Comparison of ENCODE assay signal across 17 cellular contexts in genomic region chr1:65104854-65105540, GRCh38. TPM values are rescaled to one million over a fixed set of nuclear protein-coding genes. Genes with fewer than 3 reads are reported as not detected.
A peak's percentile ranks its signal among the peaks of the same experiment; 100 is the strongest.
DNase-seq lines count a peak whose midpoint lies in the region; ATAC-seq and TF ChIP-seq lines count a peak whose summit lies in the region.
"Had no signal": no experiment of that assay in that cellular context is flagged by ENCODE, and none has a peak within 500 bp of the region (broad histone marks: within the 10 kb centered on the region; RNA-seq: fewer than 3 reads in every experiment).

No MANE protein-coding gene starts in this region.

- no peaks in the 10 kb centered on the region for H3K79me2 ChIP-seq in GM23248 (ENCODE audit: insufficient read depth)
- H3K79me2 ChIP-seq in PC-9 (ENCODE audit: low read depth) = no peaks in the 10 kb centered on the region

- no peak overlapping the region for H3K4me3 Mint-ChIP-seq in CD4-positive, alpha-beta memory T cell
- H3K4me3 Mint-ChIP-seq: CD14-positive monocyte, GM23338 had no signal

- peaks cover 0 to 2% (median 0%) of the 10 kb centered on the region in 4 donors for H3K4me1 Mint-ChIP-seq in CD4-positive, alpha-beta memory T cell
- H3K4me1 Mint-ChIP-seq: GM23338 had no signal

- 24 to 30% methylated on average over 1 of the region's 1 CpG for WGBS in GM23248 (ENCODE audit: low coverage in 1 of 2, low lambda C conversion rate in 2 of 2, missing lambda C conversion rate in 2 of 2), 2 experiments

- TF ChIP-seq CTCF in coronary artery (IDR thresholded peaks at IDR 0.05) (no peak), omental fat pad (IDR thresholded peaks at IDR 0.05) (no peak), PC-9 (conservative IDR thresholded peaks at IDR 0.05) (no peak)

- in situ Hi-C loops in GM23248 (cut with MboI) = no loop called here

- no peaks in the 10 kb centered on the region for H4K20me1 ChIP-seq in GM23248 (ENCODE audit: insufficient read depth)
- no peaks in the 10 kb centered on the region for H4K20me1 ChIP-seq in PC-9 (ENCODE audit: insufficient read depth)

- no peaks in the 10 kb centered on the region for H3K36me3 ChIP-seq in GM23248 (ENCODE audit: low read depth)
- H3K36me3 ChIP-seq in CD4-positive, alpha-beta memory T cell (ENCODE audit: insufficient read depth, low read length) = no peaks in the 10 kb centered on the region
- no peaks in the 10 kb centered on the region for H3K36me3 ChIP-seq in PC-9 (ENCODE audit: low read depth)
- H3K36me3 ChIP-seq: Peyer's patch, SJSA1 had no signal

- no TSS peak for BruUV-seq in PC-9 (replicated peaks; lab: Mats Ljungman, UMichigan)

- H3K27me3 ChIP-seq in GM23248 (replicated peaks; ENCODE audit: insufficient read depth) (no peaks in the 10 kb centered on the region; the same call in none of the 2 replicates), PC-9 (ENCODE audit: insufficient read depth, low read depth) (no peaks in the 10 kb centered on the region)
- no peaks in the 10 kb centered on the region for H3K27me3 ChIP-seq in CD4-positive, alpha-beta memory T cell (ENCODE audit: insufficient read depth, low read length)
- H3K27me3 ChIP-seq: Peyer's patch, SJSA1 had no signal

- DNase-seq in GM23248 = peak; percentile 39
- DNase-seq in coronary artery (ENCODE audit: low spot score) = peak; percentile 3
- no peak for DNase-seq in omental fat pad (ENCODE audit: low spot score)
- no peak for DNase-seq in CD4-positive, alpha-beta memory T cell
- no peak for DNase-seq in NCI-H1048 (lab: John Stamatoyannopoulos, UW)
- no peak for DNase-seq in PC-9
- DNase-seq: GDM1, KG1, NCI-H1417 treated with DMSO at 0.1 percent for 48 hours, NCI-H187 treated with DMSO at 0.1 percent for 48 hours, NCI-H446, NCI-H69, Peyer's patch had no signal

- H3K9me3 ChIP-seq in GM23248 (ENCODE audit: low read depth) = no peaks in the 10 kb centered on the region
- H3K9me3 ChIP-seq in CD4-positive, alpha-beta memory T cell (ENCODE audit: control insufficient read depth in 1 of 2, low read length in 2 of 2) = no peaks in the 10 kb centered on the region
- H3K9me3 ChIP-seq in PC-9 (ENCODE audit: insufficient read depth, low read depth) = no peaks in the 10 kb centered on the region
- H3K9me3 ChIP-seq: Peyer's patch, SJSA1 had no signal

- CTCF ChIA-PET in CD4-positive, alpha-beta memory T cell (lab: Charles Lee; ENCODE audit: partially characterized antibody) = interaction anchor here (0.7 kb wide), 1 partner anchor 10 kb away, joined by 3 read pairs; no protein-coding TSS in a partner anchor
- CTCF ChIA-PET in PC-9 (lab: Charles Lee) = no interaction called here

- ATAC-seq in omental fat pad (ENCODE audit: low FRiP score) = peak; percentile 37
- no peak for ATAC-seq in HG02885 (IDR thresholded peaks at IDR 0.05; ENCODE audit: poor library complexity, unreplicated experiment)
- ATAC-seq: GM23338 had no signal

- H3K27me3 Mint-ChIP-seq in CD4-positive, alpha-beta memory T cell = peaks cover 7 to 13% of the 10 kb centered on the region in 2 donors

- H3K4me3 ChIP-seq in GM23248 = no peak overlapping the region
- H3K4me3 ChIP-seq in coronary artery = no peak overlapping the region
- H3K4me3 ChIP-seq in CD4-positive, alpha-beta memory T cell (ENCODE audit: low read length in 2 of 2) = no peak overlapping the region
- H3K4me3 ChIP-seq in PC-9 = no peak overlapping the region
- H3K4me3 ChIP-seq: GM23338, Peyer's patch, SJSA1 had no signal

- H3K36me3 Mint-ChIP-seq in CD4-positive, alpha-beta memory T cell = peaks cover 2 to 4% of the 10 kb centered on the region in 2 donors
- H3K36me3 Mint-ChIP-seq: CD14-positive monocyte had no signal

- no peak overlapping the region for H3K4me2 ChIP-seq in GM23248 (ENCODE audit: unreplicated experiment)
- no peak overlapping the region for H3K4me2 ChIP-seq in PC-9
- H3K4me2 ChIP-seq: GM23338 had no signal

- intact Hi-C loops in CD4-positive, alpha-beta memory T cell (cut with micrococcal nuclease) = no loop called here
- intact Hi-C loops in PC-9 (cut with micrococcal nuclease; ENCODE audit: unreplicated experiment) = no loop called here

- H2AFZ ChIP-seq in GM23248 (no peak overlapping the region), PC-9 (no peak overlapping the region)
- H2AFZ ChIP-seq: GM23338 had no signal

- H3K9me3 Mint-ChIP-seq in CD4-positive, alpha-beta memory T cell = peaks cover 0 to 34% (median 10%) of the 10 kb centered on the region in 8 donors
- H3K9me3 Mint-ChIP-seq: GM23338 had no signal

- H3F3A ChIP-seq in GM23248 (ENCODE audit: insufficient read depth) = no peaks in the 10 kb centered on the region
- no peaks in the 10 kb centered on the region for H3F3A ChIP-seq in PC-9 (ENCODE audit: insufficient read depth, low read depth)

- H3K9me2 ChIP-seq in GM23248 (ENCODE audit: insufficient read depth) (no peaks in the 10 kb centered on the region), PC-9 (ENCODE audit: insufficient read depth) (no peaks in the 10 kb centered on the region)

- no peak overlapping the region for H3K27ac Mint-ChIP-seq in CD4-positive, alpha-beta memory T cell
- H3K27ac Mint-ChIP-seq: GM23338 had no signal

- H3K27ac ChIP-seq in GM23248 (no peak overlapping the region), coronary artery (no peak overlapping the region), PC-9 (no peak overlapping the region)
- H3K27ac ChIP-seq in CD4-positive, alpha-beta memory T cell (ENCODE audit: low read depth, low read length) = no peak overlapping the region
- H3K27ac ChIP-seq: Peyer's patch, SJSA1 had no signal

- no peak overlapping the region for H3K9ac ChIP-seq in GM23248

- H3K4me1 ChIP-seq in GM23248 (ENCODE audit: insufficient read depth) (no peaks in the 10 kb centered on the region), PC-9 (replicated peaks; ENCODE audit: insufficient read depth) (no peaks in the 10 kb centered on the region; the same call in 1 of the 2 replicates)
- no peaks in the 10 kb centered on the region for H3K4me1 ChIP-seq in CD4-positive, alpha-beta memory T cell (ENCODE audit: insufficient read depth, low read length)
- H3K4me1 ChIP-seq: Peyer's patch, SJSA1 had no signal

- POLR2A ChIA-PET in CD4-positive, alpha-beta memory T cell (lab: Charles Lee; ENCODE audit: partially characterized antibody) = no interaction called here
- POLR2A ChIA-PET in PC-9 (lab: Charles Lee; ENCODE audit: unreplicated experiment) = no interaction called here

RNA-seq across cellular contexts. Expression of gene AK4, which starts 43.0 kb away (rescaled TPM):
- total RNA-seq in GM23248 (2014; rRNA removed; shearing (Covaris generic)) = 49.1 and 65.4 TPM in 2 replicates
- 108 and 110 TPM in 2 replicates for polyA plus RNA-seq in GM23248 (2016; fragmentation: Nextera tagmentation; extraction: Ambion mirVana)
- 100 to 1,000 TPM in 1 of 4 donors, 10 to 100 TPM in 3; 20.5 to 108 (median 61.8) TPM for total RNA-seq in omental fat pad
- total RNA-seq in CD4-positive, alpha-beta memory T cell = 1 to 10 TPM; 1.3 to 1.9 TPM
- polyA plus RNA-seq in CD4-positive, alpha-beta memory T cell = not detected
- total RNA-seq in PC-9 (2021) = 16.5 and 17.6 TPM in 2 replicates

Comparison
In these comparisons a context has a peak if more than half of its experiments do, and no peak if none do; other contexts are left out.
1. DNase-seq: peak in GM23248 (single experiment) and coronary artery (single experiment); none in omental fat pad (single experiment), CD4-positive, alpha-beta memory T cell (0 of 5), NCI-H1048 (single experiment) and PC-9 (0 of 2).